ENCODE assay signal across 11 cellular contexts in genomic region chr6:148272084-148272483, GRCh38.
A peak's percentile ranks its signal among the peaks of the same experiment; 100 is the strongest.
DNase-seq lines count a peak whose midpoint lies in the region; ATAC-seq, FAIRE-seq and TF ChIP-seq lines count a peak whose summit lies in the region.
"Had no signal": no experiment of that assay in that cellular context is flagged by ENCODE, and none has a peak within 500 bp of the region (broad histone marks: within the 10 kb centered on the region; RNA-seq: fewer than 3 reads in every experiment).

No MANE protein-coding gene starts in this region.

- H3K9me1 ChIP-seq in endothelial cell of umbilical vein (replicated peaks; ENCODE audit: control insufficient read depth, extremely low read depth, insufficient read depth, low read length), result no peaks in the 10 kb centered on the region

- H3K27ac ChIP-seq in endothelial cell of umbilical vein (ENCODE audit: insufficient read depth, low read depth, low read length), result peak overlapping the region; percentile 93
- H3K27ac ChIP-seq in endodermal cell (ENCODE audit: low read depth, low read length), result no peak overlapping the region
- H3K27ac ChIP-seq: C4-2B had no signal

- DNase-seq in AG09309 (ENCODE audit: low read depth), result peak; percentile 94
- peak; percentile 62 for DNase-seq in NCI-H226
- DNase-seq in endothelial cell of umbilical vein (ENCODE audit: low read depth, low spot score), result peak; percentile 89
- peak; percentile 52 for DNase-seq in myocyte (ENCODE audit: low read depth)
- DNase-seq in stimulated activated effector memory CD8-positive, alpha-beta T cell treated with anti-CD3 and anti-CD28 coated beads, Interleukin-12 subunit alpha, Interleukin-12 subunit beta, amount 100 ng/mL, for 72 hours (ENCODE audit: low spot score in 2 of 2), result no peak
- DNase-seq in T-helper 1 cell, result no peak
- DNase-seq in endodermal cell, result no peak
- DNase-seq in stimulated activated naive CD4-positive, alpha-beta T cell treated with Interleukin-2 at 50 U/mL for 16 hours (lab: John Stamatoyannopoulos, UW), result no peak
- DNase-seq: NCI-H2107 had no signal

- H3K36me3 Mint-ChIP-seq in stimulated activated effector memory CD8-positive, alpha-beta T cell treated with anti-CD3 and anti-CD28 coated beads, Interleukin-12 subunit alpha, Interleukin-12 subunit beta, amount 100 ng/mL, for 72 hours, result no peaks in the 10 kb centered on the region
- H3K36me3 Mint-ChIP-seq in endodermal cell (ENCODE audit: low read depth), result no peaks in the 10 kb centered on the region

- H3K36me3 ChIP-seq in endothelial cell of umbilical vein (ENCODE audit: control insufficient read depth in 2 of 2, extremely low read depth in 1 of 2, insufficient read depth in 2 of 2, low read length in 2 of 2) (no peaks in the 10 kb centered on the region), endodermal cell (ENCODE audit: control insufficient read depth, insufficient read depth, low read length) (no peaks in the 10 kb centered on the region)

- H4K20me1 ChIP-seq in endothelial cell of umbilical vein (replicated peaks; ENCODE audit: control insufficient read depth, extremely low read depth, insufficient read depth, low read length), result no peaks in the 10 kb centered on the region

- intact Hi-C loops in endothelial cell of umbilical vein (cut with micrococcal nuclease), result loop anchor here (1.0 kb wide), 1 partner anchor 71 kb away; no protein-coding TSS in a partner anchor

- peak overlapping the region; percentile 86 for H3K4me2 ChIP-seq in endothelial cell of umbilical vein (ENCODE audit: insufficient read depth, low read length)

- H3K27me3 ChIP-seq in endothelial cell of umbilical vein (ENCODE audit: control insufficient read depth in 2 of 2, insufficient read depth in 2 of 2, low read length in 2 of 2) (no peaks in the 10 kb centered on the region), endodermal cell (ENCODE audit: control insufficient read depth, insufficient read depth, low read length, poor library complexity, severe bottlenecking) (no peaks in the 10 kb centered on the region)

- H3K9me3 Mint-ChIP-seq in stimulated activated effector memory CD8-positive, alpha-beta T cell treated with anti-CD3 and anti-CD28 coated beads, Interleukin-12 subunit alpha, Interleukin-12 subunit beta, amount 100 ng/mL, for 72 hours, result no peaks in the 10 kb centered on the region
- no peaks in the 10 kb centered on the region for H3K9me3 Mint-ChIP-seq in endodermal cell

- no peaks in the 10 kb centered on the region for H3K4me1 Mint-ChIP-seq in stimulated activated effector memory CD8-positive, alpha-beta T cell treated with anti-CD3 and anti-CD28 coated beads, Interleukin-12 subunit alpha, Interleukin-12 subunit beta, amount 100 ng/mL, for 72 hours
- H3K4me1 Mint-ChIP-seq in endodermal cell, result no peaks in the 10 kb centered on the region

- H3K79me2 ChIP-seq in endothelial cell of umbilical vein (ENCODE audit: control insufficient read depth, insufficient read depth, low read length), result no peaks in the 10 kb centered on the region

- TF ChIP-seq CTCF in AG09309 (IDR thresholded peaks at IDR 0.05; ENCODE audit: control insufficient read depth, insufficient read depth, low read depth, low read length, missing control alignments) (no peak), endothelial cell of umbilical vein (IDR thresholded peaks at IDR 0.05; ENCODE audit: extremely low read depth in 1 of 2, insufficient read depth in 1 of 2, low read depth in 1 of 2, low read length in 2 of 2) (no peak), endodermal cell (conservative IDR thresholded peaks at IDR 0.05) (no peak)

- peak; percentile 33 for TF ChIP-seq POLR2A in endothelial cell of umbilical vein (IDR thresholded peaks at IDR 0.05; ENCODE audit: low read depth, low read length)

- no TSS peak for BruUV-seq in endothelial cell of umbilical vein (replicated peaks; lab: Mats Ljungman, UMichigan)

- no peak overlapping the region for H3K27ac Mint-ChIP-seq in stimulated activated effector memory CD8-positive, alpha-beta T cell treated with anti-CD3 and anti-CD28 coated beads, Interleukin-12 subunit alpha, Interleukin-12 subunit beta, amount 100 ng/mL, for 72 hours
- no peak overlapping the region for H3K27ac Mint-ChIP-seq in endodermal cell

- CTCF ChIA-PET in endothelial cell of umbilical vein (lab: Charles Lee), result interaction anchor here (0.5 to 2.4 kb wide), 8 partner anchors 10 to 765 kb away, joined by 3 to 8 read pairs (median 4); no protein-coding TSS in a partner anchor

- H3K9ac ChIP-seq in endothelial cell of umbilical vein (replicated peaks; ENCODE audit: extremely low read depth, insufficient read depth, low read length) (peak overlapping the region; percentile 79), endodermal cell (ENCODE audit: extremely low read depth, low read length, poor library complexity, severe bottlenecking) (no peak overlapping the region)

- ATAC-seq in stimulated activated effector memory CD8-positive, alpha-beta T cell treated with anti-CD3 and anti-CD28 coated beads, Interleukin-12 subunit alpha, Interleukin-12 subunit beta, amount 100 ng/mL, for 72 hours, result no peak

- H3K9me3 ChIP-seq in endothelial cell of umbilical vein (replicated peaks; ENCODE audit: control insufficient read depth, insufficient read depth, low read length), result no peaks in the 10 kb centered on the region
- no peaks in the 10 kb centered on the region for H3K9me3 ChIP-seq in endodermal cell (ENCODE audit: control insufficient read depth, low read length)

- peak; percentile 98 for FAIRE-seq in endothelial cell of umbilical vein (lab: Jason Lieb, UNC)
- FAIRE-seq: GM12892 had no signal

- H3K4me3 Mint-ChIP-seq in stimulated activated effector memory CD8-positive, alpha-beta T cell treated with anti-CD3 and anti-CD28 coated beads, Interleukin-12 subunit alpha, Interleukin-12 subunit beta, amount 100 ng/mL, for 72 hours, result no peak overlapping the region
- H3K4me3 Mint-ChIP-seq in endodermal cell, result no peak overlapping the region

- H2AFZ ChIP-seq in endothelial cell of umbilical vein (ENCODE audit: low read depth, low read length), result peak overlapping the region; percentile 79

- peaks cover 4% of the 10 kb centered on the region for H3K27me3 Mint-ChIP-seq in endodermal cell (ENCODE audit: insufficient read depth)

- H3K4me3 ChIP-seq in AG09309 (ENCODE audit: control insufficient read depth, low read depth, low read length), result peak overlapping the region; percentile 43
- H3K4me3 ChIP-seq in endothelial cell of umbilical vein (replicated peaks in 1 of 3; ENCODE audit: insufficient read depth in 1 of 3, low read depth in 1 of 3, low read length in 3 of 3), result peak overlapping the region in 1 of 3 experiments; percentile 45
- H3K4me3 ChIP-seq in endodermal cell (ENCODE audit: low read length), result no peak overlapping the region

- WGBS in endodermal cell (ENCODE audit: insufficient coverage in 1 of 2, insufficient read length in 1 of 2), 2 experiments, result 65 to 67% methylated on average over 5 of the region's 5 CpGs

- POLR2A ChIA-PET in endothelial cell of umbilical vein (lab: Charles Lee), result interaction anchor here (0.7 kb wide), 1 partner anchor 33 kb away, joined by 3 read pairs; no protein-coding TSS in a partner anchor

- peaks cover 45% of the 10 kb centered on the region for H3K4me1 ChIP-seq in endothelial cell of umbilical vein (ENCODE audit: control insufficient read depth, extremely low read depth, insufficient read depth, low read length)
- no peaks in the 10 kb centered on the region for H3K4me1 ChIP-seq in endodermal cell (ENCODE audit: control insufficient read depth, insufficient read depth, low read length)

- dilution Hi-C loops in endothelial cell of umbilical vein (cut with MboI; ENCODE audit: extremely low pct_ligation_motif_present, low sequenced_read_pairs), result no loop called here

TF ChIP-seq in endothelial cell of umbilical vein, 7 proteins besides CTCF, POLR2A, EP300 and RAD21:
- no peak for TF ChIP-seq MAX (IDR thresholded peaks at IDR 0.05; ENCODE audit: insufficient read depth, insufficient read length)
- TF ChIP-seq POLR2AphosphoS5 (IDR thresholded peaks at IDR 0.05; ENCODE audit: insufficient read depth, low read depth, low read length), result peak; percentile 40
- peak; percentile 69 for TF ChIP-seq GATA2 (IDR thresholded peaks at IDR 0.05; ENCODE audit: insufficient read depth, insufficient read length, low read depth, low read length)
- TF ChIP-seq FOS (IDR thresholded peaks at IDR 0.05; ENCODE audit: borderline replicate concordance, insufficient read depth, low read length), result peak; percentile 82
- peak; percentile 78 for TF ChIP-seq JUN (IDR thresholded peaks at IDR 0.05; ENCODE audit: borderline replicate concordance, insufficient read depth, insufficient read length, low read depth)
TF ChIP-seq in endothelial cell of umbilical vein: peak in this region for 4.

Comparison
In these comparisons a context has a peak if more than half of its experiments do, and no peak if none do; other contexts are left out.
1. DNase-seq: peak in AG09309 (single experiment), NCI-H226 (single experiment), endothelial cell of umbilical vein (single experiment) and myocyte (single experiment); none in stimulated activated effector memory CD8-positive, alpha-beta T cell treated with anti-CD3 and anti-CD28 coated beads, Interleukin-12 subunit alpha, Interleukin-12 subunit beta, amount 100 ng/mL, for 72 hours (0 of 2), T-helper 1 cell (0 of 5), endodermal cell (single experiment) and stimulated activated naive CD4-positive, alpha-beta T cell treated with Interleukin-2 at 50 U/mL for 16 hours (single experiment).